In genomic region chr6:36997811-36998722, GRCh38 we compare ENCODE assay signal across 9 cellular contexts. TPM values are rescaled to one million over a fixed set of nuclear protein-coding genes. Genes with fewer than 3 reads are reported as not detected.
A peak's percentile ranks its signal among the peaks of the same experiment; 100 is the strongest.
DNase-seq lines count a peak whose midpoint lies in the region; ATAC-seq and TF ChIP-seq lines count a peak whose summit lies in the region.
"Had no signal": no experiment of that assay in that cellular context is flagged by ENCODE, and none has a peak within 500 bp of the region (broad histone marks: within the 10 kb centered on the region; RNA-seq: fewer than 3 reads in every experiment).

No MANE protein-coding gene starts in this region.

- H3K9ac ChIP-seq in DND-41 (ENCODE audit: low read depth, low read length) = no peak overlapping the region

- no peaks in the 10 kb centered on the region for H4K20me1 ChIP-seq in DND-41 (ENCODE audit: insufficient read depth, low read length)

- no peak overlapping the region for H2AFZ ChIP-seq in DND-41 (ENCODE audit: low read depth, low read length)

- H3K36me3 ChIP-seq in DND-41 (ENCODE audit: insufficient read depth, low read length) = no peaks in the 10 kb centered on the region
- no peaks in the 10 kb centered on the region for H3K36me3 ChIP-seq in body of pancreas (replicated peaks in 1 of 2; ENCODE audit: insufficient read depth in 1 of 2, low read depth in 2 of 2)

- no peak overlapping the region for H3K27ac ChIP-seq in DND-41 (ENCODE audit: low read length)
- peak overlapping the region; percentile 90 to 98 (median 94) for H3K27ac ChIP-seq in body of pancreas

- no peaks in the 10 kb centered on the region for H3K9me3 ChIP-seq in DND-41 (ENCODE audit: insufficient read depth, low read length, severe bottlenecking)
- no peaks in the 10 kb centered on the region for H3K9me3 ChIP-seq in body of pancreas

- peak in 2 of 3 donors; percentile 53 to 61 for TF ChIP-seq POLR2A in body of pancreas (IDR thresholded peaks at IDR 0.05)

- no peaks in the 10 kb centered on the region for H3K4me1 ChIP-seq in DND-41 (ENCODE audit: insufficient read depth, low read length)
- peaks cover 31% of the 10 kb centered on the region for H3K4me1 ChIP-seq in body of pancreas

- H3K4me2 ChIP-seq in DND-41 (ENCODE audit: insufficient read depth, low read length) = no peak overlapping the region

- WGBS in body of pancreas, 2 donors = 15 to 19% methylated on average over 17 to 18 of the region's 18 CpGs

- DNase-seq in DND-41 = no peak
- DNase-seq in body of pancreas = peak; percentile 79 to 97 (median 88)
- peak; percentile 75 for DNase-seq in left kidney (ENCODE audit: low read depth, low spot score)
- peak; percentile 50 for DNase-seq in retina
- no peak for DNase-seq in iPS-NIHi7 (ENCODE audit: extremely low spot score)
- DNase-seq in dedifferentiated amniotic fluid mesenchymal stem cell (ENCODE audit: extremely low spot score) = no peak
- no peak for DNase-seq in central memory CD4-positive, alpha-beta T cell
- no peak for DNase-seq in NCI-H69 (lab: John Stamatoyannopoulos, UW)
- DNase-seq: activated CD8-positive, alpha-beta memory T cell treated with anti-CD3 and anti-CD28 coated beads, Interleukin-2, amount 50 U/mL, for 48 hours had no signal

- intact Hi-C loops in body of pancreas (cut with DNase I) = no loop called here

- H3K4me3 ChIP-seq in DND-41 (ENCODE audit: low read depth in 1 of 2, low read length in 2 of 2) (no peak overlapping the region), body of pancreas (no peak overlapping the region)

- TF ChIP-seq CTCF in DND-41 (IDR thresholded peaks at IDR 0.05; ENCODE audit: borderline replicate concordance, extremely low read depth, low read length, poor library complexity, severe bottlenecking) (no peak), body of pancreas (IDR thresholded peaks at IDR 0.05) (no peak)

- no peaks in the 10 kb centered on the region for H3K79me2 ChIP-seq in DND-41 (ENCODE audit: insufficient read depth, low read length)

- ATAC-seq in DND-41 (ENCODE audit: insufficient read depth, low read depth) = peak; percentile 19; the same call in 1 of the 3 replicates
- peak; percentile 91 for ATAC-seq in body of pancreas

- H3K27me3 ChIP-seq in DND-41 (ENCODE audit: insufficient read depth, low read length, poor library complexity) (no peaks in the 10 kb centered on the region), body of pancreas (no peaks in the 10 kb centered on the region)

RNA-seq across cellular contexts. Expression of gene FGD2, which starts 7.4 kb away (rescaled TPM):
- 10 to 100 TPM; 10.1 to 11.9 TPM for total RNA-seq in body of pancreas

RNA-seq across cellular contexts. Expression of gene MTCH1, which starts 12.1 kb away (rescaled TPM):
- total RNA-seq in body of pancreas = 100 to 1,000 TPM; 152 to 198 TPM

RNA-seq across cellular contexts. Expression of gene PI16, which starts 43.5 kb away (rescaled TPM):
- total RNA-seq in body of pancreas = 1 to 10 TPM in 1 of 2 donors, under 1 TPM in 1; 0.33 to 3.1 TPM

Comparison
In these comparisons a context has a peak if more than half of its experiments do, and no peak if none do; other contexts are left out.
1. DNase-seq: peak in body of pancreas (4 of 4), left kidney (single experiment) and retina (single experiment); none in DND-41 (single experiment), iPS-NIHi7 (single experiment), dedifferentiated amniotic fluid mesenchymal stem cell (single experiment), central memory CD4-positive, alpha-beta T cell (single experiment) and NCI-H69 (single experiment).